ENCODE assay signal across 8 cellular contexts in genomic region chr1:45751039-45751838, GRCh38. TPM values are rescaled to one million over a fixed set of nuclear protein-coding genes. Genes with fewer than 3 reads are reported as not detected.
A peak's percentile ranks its signal among the peaks of the same experiment; 100 is the strongest.
DNase-seq lines count a peak whose midpoint lies in the region; ATAC-seq, FAIRE-seq and TF ChIP-seq lines count a peak whose summit lies in the region.
"Not testable (repeated sequence)": the region's sequence is repeated elsewhere in the genome, so short reads cannot be mapped to it uniquely, and the experiment has no call there.

No MANE protein-coding gene starts in this region.

- not testable (repeated sequence) for TF ChIP-seq EP300 in GM12878 (IDR thresholded peaks at IDR 0.05; ENCODE audit: borderline replicate concordance in 1 of 2, control insufficient read depth in 1 of 2, low read depth in 2 of 2, low read length in 2 of 2); esophagus muscularis mucosa (IDR thresholded peaks at IDR 0.05)

- not testable (repeated sequence) for TF ChIP-seq CTCF in CD14-positive monocyte (IDR thresholded peaks at IDR 0.05); KMS-11 (conservative IDR thresholded peaks at IDR 0.05; ENCODE audit: low read depth, low read length); WTC11 (IDR thresholded peaks at IDR 0.05); GM12878 (IDR thresholded peaks at IDR 0.05 in 2 of 3, conservative IDR thresholded peaks at IDR 0.05 in 1 of 3; ENCODE audit: control insufficient read depth in 2 of 3, extremely low read depth in 1 of 3, insufficient read depth in 1 of 3, low read depth in 3 of 3, low read length in 3 of 3); esophagus muscularis mucosa (IDR thresholded peaks at IDR 0.05); left lung (IDR thresholded peaks at IDR 0.05); osteoblast (IDR thresholded peaks at IDR 0.05; ENCODE audit: extremely low read depth, low read depth, low read length)

- H3K4me3 ChIP-seq in KMS-11 (IDR thresholded peaks at IDR 0.05; ENCODE audit: insufficient read depth, low read depth, low read length), result not testable (repeated sequence)
- H3K4me3 ChIP-seq in GM12878, result peak overlapping the region; percentile 91
- peak overlapping the region; percentile 68 to 70 (median 68) for H3K4me3 ChIP-seq in esophagus muscularis mucosa
- peak overlapping the region; percentile 42 to 56 for H3K4me3 ChIP-seq in left lung
- peak overlapping the region; percentile 83 for H3K4me3 ChIP-seq in osteoblast (ENCODE audit: insufficient read depth, low read length)

- TSS peak; percentile 98 for BruUV-seq in GM12878 (replicated peaks; lab: Mats Ljungman, UMichigan)

- not testable (repeated sequence) for H3K27me3 ChIP-seq in KMS-11 (ENCODE audit: insufficient read depth, low read depth); GM12878 (replicated peaks in 1 of 2; ENCODE audit: control insufficient read depth in 2 of 2, insufficient read depth in 2 of 2, low read length in 1 of 2); esophagus muscularis mucosa; left lung; osteoblast (ENCODE audit: insufficient read depth, low read length)

- intact Hi-C loops in CD14-positive monocyte (cut with micrococcal nuclease) (loop anchor here (2.0 to 5.0 kb wide), 4 partner anchors 51 to 64 kb away; partner anchors contain the start of genes MAST2 (in 2 of the 2), GPBP1L1 (in 1 of the 2) and TMEM69 (in 1 of the 2)), GM12878 (cut with micrococcal nuclease; ENCODE audit: unreplicated experiment) (loop anchor here (5.0 kb wide), 1 partner anchor 91 kb away; no protein-coding TSS in a partner anchor), esophagus muscularis mucosa (cut with DNase I) (loop anchor here (2.0 to 10.0 kb wide), 2 partner anchors 54 to 114 kb away; no protein-coding TSS in a partner anchor)
- intact Hi-C loops in left lung (cut with DNase I), result not testable (repeated sequence)

- RAD21 ChIA-PET in GM12878 (lab: Charles Lee; ENCODE audit: unreplicated experiment), result interaction anchor here (0.6 to 1.6 kb wide), 4 partner anchors 16 to 187 kb away, joined by 3 to 4 read pairs (median 3); partner anchors contain the start of genes GPBP1L1 and TMEM69

- WGBS in GM12878 (ENCODE audit: insufficient coverage, insufficient replicate concordance, low lambda C conversion rate, missing lambda C conversion rate), result 83% methylated on average over 24 of the region's 24 CpGs
- WGBS in esophagus muscularis mucosa, result 85% methylated on average over 24 of the region's 24 CpGs

- POLR2A ChIA-PET in WTC11 (lab: Charles Lee), result interaction anchor here (0.6 to 1.0 kb wide), 2 partner anchors 23 to 65 kb away, joined by 3 read pairs; partner anchors contain the start of gene GPBP1L1
- POLR2A ChIA-PET in GM12878 (lab: Charles Lee), result interaction anchor here (0.6 to 1.2 kb wide), 4 partner anchors 14 to 66 kb away, joined by 3 to 6 read pairs (median 4); partner anchors contain the start of gene GPBP1L1

- H3K4me3 Mint-ChIP-seq in CD14-positive monocyte (peak overlapping the region; percentile 83 to 90), WTC11 (peak overlapping the region; percentile 89)

- not testable (repeated sequence) for H3K36me3 ChIP-seq in KMS-11 (ENCODE audit: insufficient read depth); GM12878 (ENCODE audit: control insufficient read depth in 2 of 2, insufficient read depth in 2 of 2, low read length in 1 of 2); esophagus muscularis mucosa; left lung; osteoblast (ENCODE audit: insufficient read depth, low read length)

- peak overlapping the region; percentile 89 for H2AFZ ChIP-seq in KMS-11 (ENCODE audit: low read depth)
- H2AFZ ChIP-seq in GM12878 (ENCODE audit: control insufficient read depth, low read depth, low read length), result peak overlapping the region; percentile 94
- H2AFZ ChIP-seq in osteoblast (ENCODE audit: low read length), result peak overlapping the region; percentile 100

- not testable (repeated sequence) for H3K36me3 Mint-ChIP-seq in CD14-positive monocyte
- peaks cover 20% of the 10 kb centered on the region for H3K36me3 Mint-ChIP-seq in WTC11

- H3K27ac Mint-ChIP-seq in CD14-positive monocyte, result peak overlapping the region; percentile 97 to 100 (median 98)
- peak overlapping the region; percentile 99 for H3K27ac Mint-ChIP-seq in WTC11

- H3K9me3 Mint-ChIP-seq in CD14-positive monocyte (peaks cover 12 to 23% (median 19%) of the 10 kb centered on the region in 7 donors), WTC11 (peaks cover 35% of the 10 kb centered on the region)

- H3K4me2 ChIP-seq in KMS-11, result peak overlapping the region; percentile 76
- peak overlapping the region; percentile 92 for H3K4me2 ChIP-seq in GM12878 (ENCODE audit: control insufficient read depth, insufficient read depth)
- peak overlapping the region; percentile 91 for H3K4me2 ChIP-seq in osteoblast (ENCODE audit: insufficient read depth, low read length)

- peaks cover 21% of the 10 kb centered on the region for H3K4me1 Mint-ChIP-seq in CD14-positive monocyte
- not testable (repeated sequence) for H3K4me1 Mint-ChIP-seq in WTC11

- ATAC-seq in WTC11, GM12878, left lung: not testable (repeated sequence)

- H3K27me3 Mint-ChIP-seq in CD14-positive monocyte (ENCODE audit: low read depth in 3 of 3); WTC11 (ENCODE audit: low read depth): not testable (repeated sequence)

- H3K27ac ChIP-seq in KMS-11 (peak overlapping the region; percentile 86), GM12878 (ENCODE audit: control insufficient read depth, insufficient read depth) (peak overlapping the region; percentile 93), esophagus muscularis mucosa (replicated peaks in 1 of 4) (peak overlapping the region; percentile 89 to 97 (median 96)), left lung (peak overlapping the region; percentile 97 to 100), osteoblast (ENCODE audit: low read depth, low read length) (peak overlapping the region; percentile 95), temporal lobe (ENCODE audit: low read depth, low read length) (peak overlapping the region; percentile 98)

- H3K4me1 ChIP-seq in KMS-11 (ENCODE audit: low read depth, poor library complexity, severe bottlenecking), result peaks cover 31% of the 10 kb centered on the region
- H3K4me1 ChIP-seq in GM12878 (ENCODE audit: control insufficient read depth, insufficient read depth, low read length); osteoblast (ENCODE audit: insufficient read depth, low read length): not testable (repeated sequence)
- H3K4me1 ChIP-seq in esophagus muscularis mucosa, result peaks cover 7 to 32% (median 29%) of the 10 kb centered on the region in 4 donors
- peaks cover 0 to 17% of the 10 kb centered on the region in 2 donors for H3K4me1 ChIP-seq in left lung

- FAIRE-seq in GM12878 (lab: Jason Lieb, UNC), result not testable (repeated sequence)

- DNase-seq in CD14-positive monocyte (ENCODE audit: low spot score); WTC11 (ENCODE audit: low spot score); GM12878 (ENCODE audit: low read depth, low spot score); esophagus muscularis mucosa (ENCODE audit: extremely low spot score); left lung; osteoblast (ENCODE audit: insufficient read length, low spot score, missing footprints): not testable (repeated sequence)

- H3K79me2 ChIP-seq in KMS-11 (ENCODE audit: insufficient read depth, low read depth); GM12878 (ENCODE audit: control insufficient read depth, insufficient read depth, low read length): not testable (repeated sequence)
- H3K79me2 ChIP-seq in osteoblast (ENCODE audit: insufficient read depth, low read length), result peaks cover 17% of the 10 kb centered on the region

- in situ Hi-C loops in GM12878 (cut with MboI), result not testable (repeated sequence)

- peak overlapping the region; percentile 82; the same call in 1 of the 2 replicates for H3K9ac ChIP-seq in KMS-11
- H3K9ac ChIP-seq in GM12878 (ENCODE audit: control insufficient read depth, insufficient read depth, low read length), result peak overlapping the region; percentile 89

- TF ChIP-seq RAD21 in GM12878 (IDR thresholded peaks at IDR 0.05; ENCODE audit: insufficient read depth, low read depth, low read length), result not testable (repeated sequence)

- CTCF ChIA-PET in WTC11 (lab: Charles Lee), result interaction anchor here (1.0 kb wide), 1 partner anchor 62 kb away, joined by 3 read pairs; no protein-coding TSS in a partner anchor
- CTCF ChIA-PET in GM12878 (lab: Yijun Ruan, JAX), result interaction anchor here (0.7 to 1.7 kb wide), 5 partner anchors 65 to 300 kb away, joined by 3 to 7 read pairs (median 4); partner anchors contain the start of gene GPBP1L1

- H3K9me3 ChIP-seq in GM12878 (replicated peaks; ENCODE audit: control insufficient read depth, insufficient read depth, low read length); esophagus muscularis mucosa; osteoblast (ENCODE audit: low read depth, low read length): not testable (repeated sequence)
- peaks cover 0 to 11% of the 10 kb centered on the region in 2 donors for H3K9me3 ChIP-seq in left lung

- not testable (repeated sequence) for H4K20me1 ChIP-seq in KMS-11 (ENCODE audit: insufficient read depth); GM12878 (ENCODE audit: control insufficient read depth, insufficient read depth); osteoblast (ENCODE audit: insufficient read depth, low read length)

- TF ChIP-seq POLR2A in GM12878 (IDR thresholded peaks at IDR 0.05; ENCODE audit: low read depth, low read length); esophagus muscularis mucosa (IDR thresholded peaks at IDR 0.05; ENCODE audit: low read depth): not testable (repeated sequence)

- SMC1A ChIA-PET in GM12878 (lab: Charles Lee; ENCODE audit: uncharacterized antibody, unreplicated experiment), result interaction anchor here (1.4 to 1.5 kb wide), 2 partner anchors 61 to 65 kb away, joined by 4 to 5 read pairs; partner anchors contain the start of gene GPBP1L1

RNA-seq across cellular contexts. Expression of gene IPP, which starts 0.8 kb away (rescaled TPM):
- 1 to 10 TPM; 1.4 TPM for polyA plus RNA-seq in CD14-positive monocyte
- total RNA-seq in WTC11 (2021), result 6.3 to 8.3 TPM (median 7.4 TPM) in 3 replicates
- 8.2 and 8.8 TPM in 2 replicates for total RNA-seq in GM12878 (2013; cell fraction: nucleolus; rRNA removed)
- 5.7 and 8.3 TPM in 2 replicates for total RNA-seq in GM12878 (2014; rRNA removed)
- 7.6 and 7.8 TPM in 2 replicates for total RNA-seq in GM12878 (2014; rRNA removed; fragmentation: Illumina TruSeq; extraction: Trizol)
- total RNA-seq in GM12878 (2021), result 12.8 and 14.6 TPM in 2 replicates
- 8.5 TPM for polyA plus RNA-seq in GM12878 (2011; ENCODE audit: low read depth)
- polyA plus RNA-seq in GM12878 (2011; rRNA removed), result 11.3 and 18.4 TPM in 2 replicates
- 4.0 and 4.8 TPM in 2 replicates for polyA plus RNA-seq in GM12878 (2011; cell fraction: cytosol; rRNA removed)
- 2.9 and 4.0 TPM in 2 replicates for polyA plus RNA-seq in GM12878 (2011; cell fraction: nucleus; rRNA removed)
- polyA plus RNA-seq in GM12878 (2012), result 6.8 and 8.5 TPM in 2 replicates
- polyA plus RNA-seq in GM12878 (2014; fragmentation: Illumina TruSeq; extraction: Trizol), result 6.6 and 7.3 TPM in 2 replicates
- 10 to 100 TPM in 1 of 2 experiments, 1 to 10 TPM in 1; 9.5 to 11.2 TPM for polyA plus RNA-seq in GM12878 (2014; fragmentation: Nextera tagmentation; extraction: Ambion mirVana)
- polyA plus RNA-seq in GM12878 (2014; rRNA removed), result 4.7 and 5.2 TPM in 2 replicates
- polyA plus RNA-seq in GM12878 (2016; fragmentation: Nextera tagmentation; extraction: Ambion mirVana), result 10 to 100 TPM; 12.9 to 15.0 TPM
- polyA minus RNA-seq in GM12878 (2011; rRNA and poly(A)+ RNA removed), result 9.4 and 12.9 TPM in 2 replicates
- 4.4 and 5.2 TPM in 2 replicates for polyA minus RNA-seq in GM12878 (2011; cell fraction: cytosol; rRNA and poly(A)+ RNA removed)
- polyA minus RNA-seq in GM12878 (2011; cell fraction: nucleus; rRNA and poly(A)+ RNA removed), result 2.2 and 2.5 TPM in 2 replicates
- total RNA-seq in esophagus muscularis mucosa, result 10 to 100 TPM in 2 of 4 donors, 1 to 10 TPM in 2; 6.0 to 14.1 (median 10.7) TPM
- 10 to 100 TPM; 13.0 to 17.2 TPM for total RNA-seq in left lung
- 14.1 and 16.2 TPM in 2 replicates for total RNA-seq in osteoblast
- 10.3 TPM for total RNA-seq in temporal lobe

RNA-seq across cellular contexts. Expression of gene MAST2, which starts 52.2 kb away (rescaled TPM):
- polyA plus RNA-seq in CD14-positive monocyte (1 to 10 TPM; 1.0 to 2.5 TPM), GM12878 (2011; rRNA removed) (8.3 and 11.3 TPM in 2 replicates), GM12878 (2014; fragmentation: Illumina TruSeq; extraction: Trizol) (13.1 and 17.6 TPM in 2 replicates), GM12878 (2014; fragmentation: Nextera tagmentation; extraction: Ambion mirVana) (1 to 10 TPM; 1.0 to 1.4 TPM), GM12878 (2014; rRNA removed) (15.2 and 16.3 TPM in 2 replicates), GM12878 (2016; fragmentation: Nextera tagmentation; extraction: Ambion mirVana) (10 to 100 TPM; 13.0 to 14.6 TPM)
- total RNA-seq in WTC11 (2021) (27.8 to 37.2 TPM (median 30.7 TPM) in 3 replicates), GM12878 (2014; rRNA removed) (16.7 and 20.2 TPM in 2 replicates), GM12878 (2014; rRNA removed; fragmentation: Illumina TruSeq; extraction: Trizol) (11.7 and 12.2 TPM in 2 replicates), GM12878 (2021) (25.1 and 28.7 TPM in 2 replicates), esophagus muscularis mucosa (10 to 100 TPM; 44.9 to 78.3 (median 68.5) TPM), left lung (10 to 100 TPM; 27.3 to 29.9 TPM), osteoblast (24.2 and 33.0 TPM in 2 replicates), temporal lobe (48.9 TPM)
- total RNA-seq in GM12878 (2013; cell fraction: nucleolus; rRNA removed), result 51.6 and 64.3 TPM in 2 replicates
- 9.0 TPM for polyA plus RNA-seq in GM12878 (2011; ENCODE audit: low read depth)
- polyA plus RNA-seq in GM12878 (2011; cell fraction: cytosol; rRNA removed), result 11.9 and 13.8 TPM in 2 replicates
- polyA plus RNA-seq in GM12878 (2011; cell fraction: nucleus; rRNA removed), result 44.4 and 47.3 TPM in 2 replicates
- 9.2 and 10.6 TPM in 2 replicates for polyA plus RNA-seq in GM12878 (2012)
- 25.2 and 34.2 TPM in 2 replicates for polyA minus RNA-seq in GM12878 (2011; rRNA and poly(A)+ RNA removed)
- 13.1 and 13.9 TPM in 2 replicates for polyA minus RNA-seq in GM12878 (2011; cell fraction: cytosol; rRNA and poly(A)+ RNA removed)
- polyA minus RNA-seq in GM12878 (2011; cell fraction: nucleus; rRNA and poly(A)+ RNA removed), result 23.3 and 39.6 TPM in 2 replicates
